ENCODE assay signal across 27 cellular contexts in genomic region chr16:82926500-82926899, GRCh38.
"Had no signal": no experiment of that assay in that cellular context is flagged by ENCODE, and none has a peak within 500 bp of the region (broad histone marks: within the 10 kb centered on the region; RNA-seq: fewer than 3 reads in every experiment).

No MANE protein-coding gene starts in this region.

- H3K4me1 ChIP-seq: colonic mucosa, esophagus squamous epithelium, left lung had no signal

- ATAC-seq: effector memory CD8-positive, alpha-beta T cell; esophagus mucosa; gastrocnemius medialis; heart right ventricle; left cardiac atrium; left lung; left ventricle myocardium superior had no signal

- H3K4me3 Mint-ChIP-seq: dendritic cell treated with granulocyte-macrophage colony-stimulating factor and Interleukin-4, amounts not matched to agents 40 ng/mL and 50 ng/mL, for 4 days; endodermal cell; memory B cell had no signal

- H3K36me3 ChIP-seq: colonic mucosa, esophagus squamous epithelium, gastrocnemius medialis, heart right ventricle, left lung had no signal

- H3K9me3 ChIP-seq: colonic mucosa, gastrocnemius medialis had no signal

- H3K27me3 ChIP-seq: colonic mucosa, esophagus squamous epithelium, gastrocnemius medialis, heart right ventricle, left lung had no signal

- H3K36me3 Mint-ChIP-seq: memory B cell had no signal

- H3K27ac ChIP-seq: colonic mucosa, epithelial cell of prostate, esophagus squamous epithelium, gastrocnemius medialis, heart right ventricle, left lung had no signal

- H3K27ac Mint-ChIP-seq: dendritic cell treated with granulocyte-macrophage colony-stimulating factor and Interleukin-4, amounts not matched to agents 40 ng/mL and 50 ng/mL, for 4 days; effector memory CD8-positive, alpha-beta T cell; endodermal cell; memory B cell had no signal

- DNase-seq: cerebellar nuclear complex; colonic mucosa; cortex of kidney; effector CD8-positive, alpha-beta T cell; effector memory CD8-positive, alpha-beta T cell; endodermal cell; erythroblast; esophagus squamous epithelium; foreskin fibroblast; gastrocnemius medialis; glutamatergic neuron; head of caudate nucleus; heart right ventricle; hippocampal formation; islet precursor cell; left cardiac atrium; left lung; left ventricle myocardium superior; mammary epithelial cell; mesendoderm; midbrain had no signal

- H3K9me3 Mint-ChIP-seq: effector memory CD8-positive, alpha-beta T cell; endodermal cell; memory B cell had no signal

- FAIRE-seq: endometrium had no signal

- H3K4me3 ChIP-seq: colonic mucosa, esophagus squamous epithelium, gastrocnemius medialis, heart right ventricle, left lung, lung had no signal
